Comparison of ENCODE assay signal across 1 cellular context in genomic region chr10:50228672-50229071, GRCh38.
TF ChIP-seq lines count a peak whose summit lies in the region.

No MANE protein-coding gene starts in this region.

TF ChIP-seq in K562, 482 proteins besides CTCF, POLR2A, EP300 and RAD21 (continued from another document):
- no peak for TF ChIP-seq NFE2L1 (tag; IDR thresholded peaks at IDR 0.05; ENCODE audit: borderline replicate concordance, low read depth)
- no peak for TF ChIP-seq NR3C1 (CRISPR knock-in tag; IDR thresholded peaks at IDR 0.05)
- no peak for TF ChIP-seq ARNT (IDR thresholded peaks at IDR 0.05)
- 0 out of 2 replicates have a peak, but pooled peaks have one; percentile 37 for TF ChIP-seq OTX1 (CRISPR knock-in tag; IDR thresholded peaks at IDR 0.05)
- no peak for TF ChIP-seq ZNF445 (CRISPR knock-in tag; IDR thresholded peaks at IDR 0.05; ENCODE audit: low read depth)
- 0 out of 2 replicates have a peak, but pooled peaks have one; percentile 51 for TF ChIP-seq ELF4 (CRISPR knock-in tag; IDR thresholded peaks at IDR 0.05)
- no peak for TF ChIP-seq TAF15 (IDR thresholded peaks at IDR 0.05; ENCODE audit: low read depth, low read length)
- TF ChIP-seq CHD1 (IDR thresholded peaks at IDR 0.05; ENCODE audit: low read length) = no peak
- no peak for TF ChIP-seq CBX1 (IDR thresholded peaks at IDR 0.05; ENCODE audit: low read depth)
- TF ChIP-seq ZNF280B (CRISPR knock-in tag; IDR thresholded peaks at IDR 0.05) = no peak
- TF ChIP-seq, protein P1, sequence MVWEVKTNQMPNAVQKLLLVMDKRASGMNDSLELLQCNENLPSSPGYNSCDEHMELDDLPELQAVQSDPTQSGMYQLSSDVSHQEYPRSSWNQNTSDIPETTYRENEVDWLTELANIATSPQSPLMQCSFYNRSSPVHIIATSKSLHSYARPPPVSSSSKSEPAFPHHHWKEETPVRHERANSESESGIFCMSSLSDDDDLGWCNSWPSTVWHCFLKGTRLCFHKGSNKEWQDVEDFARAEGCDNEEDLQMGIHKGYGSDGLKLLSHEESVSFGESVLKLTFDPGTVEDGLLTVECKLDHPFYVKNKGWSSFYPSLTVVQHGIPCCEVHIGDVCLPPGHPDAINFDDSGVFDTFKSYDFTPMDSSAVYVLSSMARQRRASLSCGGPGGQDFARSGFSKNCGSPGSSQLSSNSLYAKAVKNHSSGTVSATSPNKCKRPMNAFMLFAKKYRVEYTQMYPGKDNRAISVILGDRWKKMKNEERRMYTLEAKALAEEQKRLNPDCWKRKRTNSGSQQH (CRISPR knock-in tag; IDR thresholded peaks at IDR 0.05) = peak; percentile 62; the same call in 1 of the 2 replicates
- TF ChIP-seq ZNF324 (CRISPR knock-in tag; IDR thresholded peaks at IDR 0.05) = no peak
- no peak for TF ChIP-seq NFRKB (IDR thresholded peaks at IDR 0.05; ENCODE audit: low read depth)
- TF ChIP-seq, protein P2, sequence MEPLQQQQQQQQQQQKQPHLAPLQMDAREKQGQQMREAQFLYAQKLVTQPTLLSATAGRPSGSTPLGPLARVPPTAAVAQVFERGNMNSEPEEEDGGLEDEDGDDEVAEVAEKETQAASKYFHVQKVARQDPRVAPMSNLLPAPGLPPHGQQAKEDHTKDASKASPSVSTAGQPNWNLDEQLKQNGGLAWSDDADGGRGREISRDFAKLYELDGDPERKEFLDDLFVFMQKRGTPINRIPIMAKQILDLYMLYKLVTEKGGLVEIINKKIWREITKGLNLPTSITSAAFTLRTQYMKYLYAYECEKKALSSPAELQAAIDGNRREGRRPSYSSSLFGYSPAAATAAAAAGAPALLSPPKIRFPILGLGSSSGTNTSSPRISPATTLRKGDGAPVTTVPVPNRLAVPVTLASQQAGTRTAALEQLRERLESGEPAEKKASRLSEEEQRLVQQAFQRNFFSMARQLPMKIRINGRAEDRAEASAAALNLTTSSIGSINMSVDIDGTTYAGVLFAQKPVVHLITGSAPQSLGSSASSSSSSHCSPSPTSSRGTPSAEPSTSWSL (CRISPR knock-in tag; IDR thresholded peaks at IDR 0.05; ENCODE audit: borderline replicate concordance) = no peak
- TF ChIP-seq ZNF512 (tag; IDR thresholded peaks at IDR 0.05) = peak; percentile 86
- TF ChIP-seq RBFOX2 (IDR thresholded peaks at IDR 0.05; ENCODE audit: low read depth, low read length) = no peak
- TF ChIP-seq RBM25 (IDR thresholded peaks at IDR 0.05; ENCODE audit: low read depth, low read length, severe bottlenecking) = no peak
- TF ChIP-seq MCM7 (IDR thresholded peaks at IDR 0.05) = no peak
- no peak for TF ChIP-seq SRSF3 (IDR thresholded peaks at IDR 0.05; ENCODE audit: insufficient read depth, low read length)
- no peak for TF ChIP-seq PTRF (tag; IDR thresholded peaks at IDR 0.05)
- no peak for TF ChIP-seq CTCFL (IDR thresholded peaks at IDR 0.05; ENCODE audit: borderline replicate concordance, insufficient read depth, low read depth, low read length, poor library complexity, severe bottlenecking)
- 0 out of 2 replicates have a peak, but pooled peaks have one; percentile 25 for TF ChIP-seq EHMT2 (IDR thresholded peaks at IDR 0.05)
- no peak for TF ChIP-seq ARID2 (IDR thresholded peaks at IDR 0.05)
TF ChIP-seq in K562: peak in this region for 8.
